ENCODE assay signal across 8 cellular contexts in the genomic region with DNA sequence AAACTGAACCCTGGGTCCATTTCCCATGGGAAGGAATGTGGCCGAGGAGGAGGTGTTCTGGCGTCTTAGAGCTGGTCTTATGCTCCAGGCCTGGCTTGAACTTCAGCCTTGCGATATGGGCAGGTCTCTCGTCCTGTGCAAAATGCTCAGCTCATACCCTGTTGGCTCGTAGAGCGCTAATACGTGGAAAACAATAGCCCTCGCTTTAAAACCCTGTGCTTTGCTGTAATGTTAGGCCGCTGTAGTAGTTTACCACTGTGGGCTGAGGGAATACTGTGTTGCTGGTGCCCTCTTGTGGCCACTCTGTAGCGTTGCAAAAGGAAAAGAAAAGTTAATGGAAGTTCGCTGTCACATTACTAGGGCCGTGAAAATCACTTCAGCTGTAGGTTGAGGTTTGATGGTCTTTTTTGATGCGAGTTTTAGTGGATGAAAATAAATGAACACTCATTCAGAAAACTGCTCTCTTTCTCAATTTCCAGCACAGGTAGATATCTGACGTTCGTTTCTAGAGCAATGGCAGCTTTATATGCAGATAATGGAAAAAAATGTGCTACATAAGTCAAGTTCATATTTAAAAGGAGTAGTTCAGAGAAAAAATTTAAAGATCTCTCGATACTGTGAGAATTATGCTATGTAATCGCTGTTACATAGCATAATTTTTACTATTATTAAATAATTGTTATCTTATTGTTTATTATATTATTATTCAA.
DNase-seq lines count a peak whose midpoint lies in the region; ATAC-seq and TF ChIP-seq lines count a peak whose summit lies in the region.

No MANE protein-coding gene starts in this region.

- no peaks in the 10 kb centered on the region for H3K27me3 ChIP-seq in BJ (ENCODE audit: control insufficient read depth, insufficient read depth, low read length)
- H3K27me3 ChIP-seq in dorsolateral prefrontal cortex: peaks cover 0 to 5% (median 0%) of the 10 kb centered on the region in 45 donors

- DNase-seq in BJ (ENCODE audit: low read depth) (no peak), NCI-H446 treated with DMSO at 0.1 percent for 48 hours (lab: John Stamatoyannopoulos, UW) (peak; percentile 2), dorsolateral prefrontal cortex (peak in 4 of 10 donors; percentile 18 to 52 (median 26)), medulla oblongata (ENCODE audit: extremely low spot score) (peak; percentile 67)
- DNase-seq in activated CD4-positive, alpha-beta T cell treated with anti-CD3 and anti-CD28 coated beads for 24 hours (ENCODE audit: low read depth in 2 of 2): peak; percentile 31 to 39
- DNase-seq in stimulated activated CD8-positive, alpha-beta memory T cell treated with anti-CD3 and anti-CD28 coated beads, Interleukin-4, amount 100 ng/mL, for 48 hours: peak; percentile 69

- H3K4me3 ChIP-seq in BJ (ENCODE audit: low read depth, low read length): no peak overlapping the region
- H3K4me3 ChIP-seq in dorsolateral prefrontal cortex: peak overlapping the region in 2 of 59 donors; percentile 3 to 9

- POLR2A ChIA-PET in BJ (lab: Charles Lee): no interaction called here

- TF ChIP-seq CTCF in BJ (IDR thresholded peaks at IDR 0.05; ENCODE audit: insufficient read depth, low read depth, low read length) (peak; percentile 90), dorsolateral prefrontal cortex (IDR thresholded peaks at IDR 0.05 in 54 of 56, conservative IDR thresholded peaks at IDR 0.05 in 2 of 56; ENCODE audit: low read depth in 1 of 56, partially characterized antibody in 56 of 56) (peak; percentile 62 to 93 (median 85))

- CTCF ChIA-PET in BJ (lab: Yijun Ruan, JAX): interaction anchor here (0.6 to 9.0 kb wide), 44 partner anchors 8 to 1299 kb away, joined by 3 to 336 read pairs (median 3); no protein-coding TSS in a partner anchor

- intact Hi-C loops in dorsolateral prefrontal cortex (cut with DNase I): loop anchor here (2.0 to 10.0 kb wide), 2 partner anchors 159 kb away; no protein-coding TSS in a partner anchor

- ATAC-seq in GM19025 (IDR thresholded peaks at IDR 0.05; ENCODE audit: low read depth, unreplicated experiment): peak; percentile 67
- ATAC-seq in HG03159 (IDR thresholded peaks at IDR 0.05; ENCODE audit: unreplicated experiment): peak; percentile 81

- no peak overlapping the region for H3K27ac ChIP-seq in dorsolateral prefrontal cortex

- H3K36me3 ChIP-seq in BJ (ENCODE audit: control insufficient read depth, insufficient read depth, low read length): no peaks in the 10 kb centered on the region
